In genomic region chr5:94049307-94049922, GRCh38 we compare ENCODE assay signal across 7 cellular contexts.
DNase-seq lines count a peak whose midpoint lies in the region; ATAC-seq and TF ChIP-seq lines count a peak whose summit lies in the region.
"Not testable (repeated sequence)": the region's sequence is repeated elsewhere in the genome, so short reads cannot be mapped to it uniquely, and the experiment has no call there.

No MANE protein-coding gene starts in this region.

- POLR2A ChIA-PET in activated B cell treated with CpG ODN at 0.5 μM for 24 hours (lab: Charles Lee), result interaction anchor here (0.7 kb wide), 1 partner anchor 62 kb away, joined by 3 read pairs; a partner anchor contains a TSS

- H3K4me3 Mint-ChIP-seq in activated B cell treated with CpG ODN at 0.5 μM for 24 hours, result not testable (repeated sequence)

- H3K9me3 Mint-ChIP-seq in activated B cell treated with CpG ODN at 0.5 μM for 24 hours, result not testable (repeated sequence)

- CTCF ChIA-PET in activated B cell treated with CpG ODN at 0.5 μM for 24 hours (lab: Charles Lee), result not testable (repeated sequence)

- ATAC-seq in GM18520 (IDR thresholded peaks at IDR 0.05; ENCODE audit: unreplicated experiment) (peak; percentile 42), GM19372 (IDR thresholded peaks at IDR 0.05; ENCODE audit: low read depth, unreplicated experiment) (peak; percentile 57), GM21576 (IDR thresholded peaks at IDR 0.05; ENCODE audit: unreplicated experiment) (peak; percentile 42), HG02623 (IDR thresholded peaks at IDR 0.05; ENCODE audit: unreplicated experiment) (peak; percentile 44), HG02870 (IDR thresholded peaks at IDR 0.05; ENCODE audit: unreplicated experiment) (peak; percentile 74), HG03159 (IDR thresholded peaks at IDR 0.05; ENCODE audit: unreplicated experiment) (peak; percentile 44), activated B cell treated with CpG ODN at 0.5 μM for 24 hours (ENCODE audit: low read depth) (peak; percentile 70)

- intact Hi-C loops in activated B cell treated with CpG ODN at 0.5 μM for 24 hours (cut with micrococcal nuclease), result not testable (repeated sequence)

- H3K36me3 Mint-ChIP-seq in activated B cell treated with CpG ODN at 0.5 μM for 24 hours (ENCODE audit: low read depth), result peaks cover 59% of the 10 kb centered on the region

- TF ChIP-seq CTCF in activated B cell treated with CpG ODN at 0.5 μM for 24 hours (IDR thresholded peaks at IDR 0.05), result not testable (repeated sequence)

- not testable (repeated sequence) for H3K27ac Mint-ChIP-seq in activated B cell treated with CpG ODN at 0.5 μM for 24 hours

- not testable (repeated sequence) for DNase-seq in activated B cell treated with CpG ODN at 0.5 μM for 24 hours

- H3K27me3 Mint-ChIP-seq in activated B cell treated with CpG ODN at 0.5 μM for 24 hours, result not testable (repeated sequence)

- not testable (repeated sequence) for H3K4me1 Mint-ChIP-seq in activated B cell treated with CpG ODN at 0.5 μM for 24 hours
